8 cellular contexts compared by ENCODE assay signal in genomic region chr2:39492095-39492590, GRCh38. TPM values are rescaled to one million over a fixed set of nuclear protein-coding genes. Genes with fewer than 3 reads are reported as not detected.
DNase-seq lines count a peak whose midpoint lies in the region; ATAC-seq and TF ChIP-seq lines count a peak whose summit lies in the region.

No MANE protein-coding gene starts in this region.

- H4K8ac ChIP-seq in mesenchymal stem cell (ENCODE audit: low read length): no peak overlapping the region

- TF ChIP-seq POLR2A in NB4 (IDR thresholded peaks at IDR 0.05; ENCODE audit: extremely low read depth, insufficient read length): no peak

- no peaks in the 10 kb centered on the region for H3K36me3 ChIP-seq in mesenchymal stem cell (ENCODE audit: control insufficient read depth in 1 of 2, insufficient read depth in 2 of 2, low read depth in 1 of 2, low read length in 2 of 2)

- H3K14ac ChIP-seq in mesenchymal stem cell (ENCODE audit: low read length in 2 of 2): no peak overlapping the region

- H2BK120ac ChIP-seq in mesenchymal stem cell (ENCODE audit: low read depth, low read length): no peak overlapping the region

- 0% methylated on average over 2 of the region's 3 CpGs for WGBS in mesenchymal stem cell

- peak overlapping the region; percentile 1 for H3K4me3 ChIP-seq in NB4 (ENCODE audit: low read depth, low read length)
- H3K4me3 ChIP-seq in mesenchymal stem cell (ENCODE audit: insufficient read depth in 1 of 2, low read depth in 1 of 2, low read length in 2 of 2): peak overlapping the region in 1 of 2 experiments; percentile 16

- H2BK5ac ChIP-seq in mesenchymal stem cell (ENCODE audit: low read depth, low read length, poor library complexity, severe bottlenecking): no peak overlapping the region

- no peak overlapping the region for H3K18ac ChIP-seq in mesenchymal stem cell (ENCODE audit: low read depth in 1 of 2, low read length in 2 of 2)

- H2BK15ac ChIP-seq in mesenchymal stem cell (ENCODE audit: low read depth, poor library complexity, severe bottlenecking): no peak overlapping the region

- peaks cover 14% of the 10 kb centered on the region for H3K4me1 ChIP-seq in mesenchymal stem cell (ENCODE audit: control insufficient read depth, insufficient read depth, low read depth, low read length)

- no peaks in the 10 kb centered on the region for H3K79me1 ChIP-seq in mesenchymal stem cell (replicated peaks; ENCODE audit: low read length, poor library complexity, severe bottlenecking)

- peak; percentile 46 for DNase-seq in stimulated activated CD4-positive, alpha-beta T cell treated with anti-CD3 and anti-CD28 coated beads, Interleukin-15, amount 100 ng/mL, for 24 hours
- no peak for DNase-seq in stimulated activated CD4-positive, alpha-beta T cell treated with anti-CD3 and anti-CD28 coated beads, Interleukin-4, amount 100 ng/mL, for 4 hours
- DNase-seq in NB4 (ENCODE audit: low read depth) (peak; percentile 92), astrocyte of the hippocampus (ENCODE audit: low read depth, low spot score) (peak; percentile 83), mesenchymal stem cell (peak; percentile 95), NCI-H446 (lab: John Stamatoyannopoulos, UW) (no peak), mesenteric fat pad (ENCODE audit: low spot score) (no peak)

- H4K91ac ChIP-seq in mesenchymal stem cell (ENCODE audit: low read length): no peak overlapping the region

- H2AFZ ChIP-seq in mesenchymal stem cell (ENCODE audit: low read depth, low read length): no peak overlapping the region

- H3K4ac ChIP-seq in mesenchymal stem cell (ENCODE audit: low read depth in 1 of 2, low read length in 2 of 2): no peak overlapping the region

- H3K9me3 ChIP-seq in mesenchymal stem cell (ENCODE audit: control insufficient read depth, low read length): no peaks in the 10 kb centered on the region

- H3K23ac ChIP-seq in mesenchymal stem cell (ENCODE audit: low read length in 2 of 2): no peak overlapping the region

- ATAC-seq in HG02610 (IDR thresholded peaks at IDR 0.05; ENCODE audit: unreplicated experiment): peak; percentile 96

- peak overlapping the region; percentile 60 for H3K27ac ChIP-seq in mesenchymal stem cell (ENCODE audit: low read length, poor library complexity, severe bottlenecking)

- no peak overlapping the region for H2BK12ac ChIP-seq in mesenchymal stem cell (ENCODE audit: low read length in 2 of 2)

- peak overlapping the region; percentile 80 for H3K9ac ChIP-seq in mesenchymal stem cell (ENCODE audit: low read length)

- H2AK5ac ChIP-seq in mesenchymal stem cell (ENCODE audit: low read length, severe bottlenecking): no peak overlapping the region

- TF ChIP-seq CTCF in NB4 (IDR thresholded peaks at IDR 0.05; ENCODE audit: low read depth, low read length): no peak

- H3K4me2 ChIP-seq in mesenchymal stem cell (ENCODE audit: low read length, poor library complexity, severe bottlenecking): no peak overlapping the region

- no peaks in the 10 kb centered on the region for H3K27me3 ChIP-seq in mesenchymal stem cell (ENCODE audit: control insufficient read depth in 1 of 2, insufficient read depth in 1 of 2, low read length in 2 of 2)

RNA-seq across cellular contexts. Expression of gene MAP4K3, which starts 55.1 kb away (rescaled TPM):
- 31.1 TPM for polyA plus RNA-seq in mesenchymal stem cell (2013, experiment 1 of 2)
- 32.2 TPM for polyA plus RNA-seq in mesenchymal stem cell (2013, experiment 2 of 2)
- total RNA-seq in mesenteric fat pad: 50.1 TPM

Comparison
In these comparisons a context has a peak if more than half of its experiments do, and no peak if none do; other contexts are left out.
1. DNase-seq: peak in stimulated activated CD4-positive, alpha-beta T cell treated with anti-CD3 and anti-CD28 coated beads, Interleukin-15, amount 100 ng/mL, for 24 hours (single experiment), NB4 (single experiment), astrocyte of the hippocampus (single experiment) and mesenchymal stem cell (single experiment); none in stimulated activated CD4-positive, alpha-beta T cell treated with anti-CD3 and anti-CD28 coated beads, Interleukin-4, amount 100 ng/mL, for 4 hours (0 of 2), NCI-H446 (0 of 2) and mesenteric fat pad (single experiment).